Comparison of ENCODE assay signal across 7 cellular contexts in the genomic region with DNA sequence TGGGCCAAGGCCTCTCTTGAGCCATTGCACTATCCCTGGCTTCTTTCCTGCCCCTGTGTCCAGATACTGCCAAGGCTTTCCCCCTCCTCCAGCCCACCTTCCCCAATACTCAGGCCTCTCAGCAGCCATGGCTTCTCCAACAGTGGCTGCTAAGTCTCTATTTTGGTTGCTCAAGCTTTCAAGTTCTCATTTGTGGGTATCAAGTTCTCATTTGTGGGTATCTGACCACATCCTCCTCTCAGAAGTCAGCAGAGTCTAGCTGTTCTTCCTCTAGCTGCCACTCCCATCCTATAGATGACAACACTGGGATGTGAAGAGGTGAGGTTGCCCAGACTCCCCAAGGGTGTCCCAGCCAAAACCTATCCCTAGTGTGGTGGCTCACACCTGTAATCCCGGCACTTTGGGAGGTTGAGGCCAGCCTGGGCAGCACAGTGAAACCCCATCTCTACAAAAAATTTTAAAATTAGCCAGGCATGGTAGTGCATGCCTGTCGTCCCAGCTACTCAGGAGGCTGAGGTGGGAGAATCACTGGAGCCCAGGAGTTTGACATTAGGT.
A peak's percentile ranks its signal among the peaks of the same experiment; 100 is the strongest.
DNase-seq lines count a peak whose midpoint lies in the region; ATAC-seq and TF ChIP-seq lines count a peak whose summit lies in the region.
"Not testable (repeated sequence)": the region's sequence is repeated elsewhere in the genome, so short reads cannot be mapped to it uniquely, and the experiment has no call there.

No MANE protein-coding gene starts in this region.

- not testable (repeated sequence) for H3K9me3 Mint-ChIP-seq in IgD-negative memory B cell; T-helper 1 cell treated with Interleukin-12 subunit alpha and Interleukin-12 subunit beta and Interleukin-4 antibody, amounts not matched to agents 30 μg/mL and 1 μg/mL, for 36 hours

- peaks cover 25 to 41% (median 28%) of the 10 kb centered on the region in 3 donors for H3K4me1 Mint-ChIP-seq in IgD-negative memory B cell
- H3K4me1 Mint-ChIP-seq in T-helper 1 cell treated with Interleukin-12 subunit alpha and Interleukin-12 subunit beta and Interleukin-4 antibody, amounts not matched to agents 30 μg/mL and 1 μg/mL, for 36 hours (ENCODE audit: low read depth): peaks cover 21% of the 10 kb centered on the region

- intact Hi-C loops in mucosa of descending colon (cut with DNase I, micrococcal nuclease): not testable (repeated sequence)

- peaks cover 25% of the 10 kb centered on the region for H3K27me3 Mint-ChIP-seq in IgD-negative memory B cell
- peaks cover 63% of the 10 kb centered on the region for H3K27me3 Mint-ChIP-seq in T-helper 1 cell treated with Interleukin-12 subunit alpha and Interleukin-12 subunit beta and Interleukin-4 antibody, amounts not matched to agents 30 μg/mL and 1 μg/mL, for 36 hours (ENCODE audit: low read depth)

- not testable (repeated sequence) for H3K36me3 ChIP-seq in mucosa of descending colon (ENCODE audit: low read depth)

- peak overlapping the region in 2 of 3 donors; percentile 3 to 25 for H3K27ac Mint-ChIP-seq in IgD-negative memory B cell
- H3K27ac Mint-ChIP-seq in T-helper 1 cell treated with Interleukin-12 subunit alpha and Interleukin-12 subunit beta and Interleukin-4 antibody, amounts not matched to agents 30 μg/mL and 1 μg/mL, for 36 hours: peak overlapping the region; percentile 52

- H3K36me3 Mint-ChIP-seq in IgD-negative memory B cell; T-helper 1 cell treated with Interleukin-12 subunit alpha and Interleukin-12 subunit beta and Interleukin-4 antibody, amounts not matched to agents 30 μg/mL and 1 μg/mL, for 36 hours (ENCODE audit: low read depth): not testable (repeated sequence)

- H3K4me3 ChIP-seq in mucosa of descending colon: not testable (repeated sequence)

- not testable (repeated sequence) for H3K4me1 ChIP-seq in mucosa of descending colon (ENCODE audit: low read depth)

- peak overlapping the region in 3 of 4 donors; percentile 7 to 92 (median 84) for H3K4me3 Mint-ChIP-seq in IgD-negative memory B cell
- peak overlapping the region; percentile 66 for H3K4me3 Mint-ChIP-seq in T-helper 1 cell treated with Interleukin-12 subunit alpha and Interleukin-12 subunit beta and Interleukin-4 antibody, amounts not matched to agents 30 μg/mL and 1 μg/mL, for 36 hours

- ATAC-seq in GM18861 (IDR thresholded peaks at IDR 0.05; ENCODE audit: unreplicated experiment) (peak; percentile 84), GM21447 (IDR thresholded peaks at IDR 0.05; ENCODE audit: unreplicated experiment) (peak; percentile 74), HG03045 (IDR thresholded peaks at IDR 0.05; ENCODE audit: unreplicated experiment) (peak; percentile 61), mucosa of descending colon (peak; percentile 61)

- not testable (repeated sequence) for H3K9me3 ChIP-seq in mucosa of descending colon

- DNase-seq in activated gamma-delta T cell treated with Interleukin-2 at 50 U/mL for 16 hours: peak; percentile 22
- DNase-seq in mucosa of descending colon: peak in 1 of 3 donors; percentile 23

- TF ChIP-seq CTCF in mucosa of descending colon (IDR thresholded peaks at IDR 0.05): not testable (repeated sequence)
